Comparison of ENCODE assay signal across 17 cellular contexts in the genomic region with DNA sequence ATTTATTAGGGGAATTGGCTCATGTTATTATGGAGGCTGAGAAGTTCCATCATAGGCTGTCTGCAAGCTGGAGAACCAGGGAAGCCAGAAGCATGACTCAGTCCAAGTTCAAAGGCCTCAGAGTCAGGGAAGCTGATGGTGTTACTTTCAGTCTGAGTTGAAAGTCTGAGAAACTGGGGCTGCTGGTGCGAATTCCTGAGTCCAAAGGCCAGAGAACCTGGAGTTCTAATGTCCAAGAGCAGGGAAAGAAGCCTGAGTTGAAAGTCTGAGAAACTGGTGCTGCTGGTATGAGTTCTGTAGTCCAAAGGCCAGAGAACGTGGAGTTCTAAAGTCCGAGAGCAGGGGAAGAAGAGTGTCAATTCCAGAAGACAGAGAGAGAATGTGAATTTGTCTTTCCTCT.
"Had no signal": no experiment of that assay in that cellular context is flagged by ENCODE, and none has a peak within 500 bp of the region (broad histone marks: within the 10 kb centered on the region; RNA-seq: fewer than 3 reads in every experiment).

No MANE protein-coding gene starts in this region.

- H3K36me3 ChIP-seq: left lung, ovary, sigmoid colon, spleen, thyroid gland had no signal

- DNase-seq: activated CD4-positive, alpha-beta memory T cell treated with anti-CD3 and anti-CD28 coated beads for 36 hours; activated CD4-positive, alpha-beta T cell treated with anti-CD3 and anti-CD28 coated beads for 36 hours; activated gamma-delta T cell treated with Interleukin-2 at 50 U/mL for 16 hours; activated T-cell treated with anti-CD3 and anti-CD28 coated beads for 4 hours; amygdala; caudate nucleus; effector memory CD8-positive, alpha-beta T cell; foreskin fibroblast; hippocampal formation; left lung; mucosa of descending colon; naive thymus-derived CD4-positive, alpha-beta T cell; ovary; sigmoid colon; spleen; stimulated activated naive CD4-positive, alpha-beta T cell; thyroid gland had no signal

- H3K27ac ChIP-seq: left lung, ovary, sigmoid colon, spleen, thyroid gland had no signal

- H3K4me1 ChIP-seq: left lung, sigmoid colon, spleen, thyroid gland had no signal

- H3K9me3 ChIP-seq: left lung, mucosa of descending colon, ovary, sigmoid colon, spleen, thyroid gland had no signal

- H3K27me3 ChIP-seq: left lung, ovary, sigmoid colon, spleen, thyroid gland had no signal

- H3K4me3 ChIP-seq: left lung, mucosa of descending colon, ovary, sigmoid colon, spleen, thyroid gland had no signal
